ENCODE assay signal across 18 cellular contexts in genomic region chr1:112576240-112576639, GRCh38.
"Had no signal": no experiment of that assay in that cellular context is flagged by ENCODE, and none has a peak within 500 bp of the region (broad histone marks: within the 10 kb centered on the region; RNA-seq: fewer than 3 reads in every experiment).

No MANE protein-coding gene starts in this region.

- H3K4me3 Mint-ChIP-seq: naive thymus-derived CD8-positive, alpha-beta T cell had no signal

- DNase-seq: effector memory CD4-positive, alpha-beta T cell; heart right ventricle; hypothalamus; kidney glomerular epithelial cell; mucosa of descending colon; naive thymus-derived CD8-positive, alpha-beta T cell; ovary; sigmoid colon; stimulated activated CD4-positive, alpha-beta T cell treated with anti-CD3 and anti-CD28 coated beads, Interleukin-12 subunit alpha, Interleukin-12 subunit beta, amount 100 ng/mL, for 4 hours; stimulated activated naive CD4-positive, alpha-beta T cell treated with Interleukin-2 at 50 U/mL for 16 hours; thyroid gland; upper lobe of left lung; uterus had no signal

- H3K36me3 ChIP-seq: ovary, uterus had no signal

- H3K4me1 ChIP-seq: heart right ventricle, right atrium auricular region, suprapubic skin, thyroid gland, upper lobe of left lung, uterus had no signal

- H3K27ac ChIP-seq: heart right ventricle, neutrophil, ovary, right atrium auricular region, sigmoid colon, skin epidermis, suprapubic skin, thyroid gland, upper lobe of left lung, uterus had no signal

- H3K9me3 ChIP-seq: heart right ventricle, mucosa of descending colon, neutrophil, ovary, right atrium auricular region, sigmoid colon, suprapubic skin, thyroid gland, upper lobe of left lung, uterus had no signal

- H3K27ac Mint-ChIP-seq: naive thymus-derived CD8-positive, alpha-beta T cell had no signal

- H3K27me3 ChIP-seq: heart right ventricle, neutrophil, ovary, right atrium auricular region, sigmoid colon, suprapubic skin, thyroid gland, upper lobe of left lung, uterus had no signal

- H3K4me1 Mint-ChIP-seq: naive thymus-derived CD8-positive, alpha-beta T cell had no signal

- H3K4me3 ChIP-seq: heart right ventricle, mucosa of descending colon, ovary, right atrium auricular region, sigmoid colon, skin epidermis, suprapubic skin, thyroid gland, upper lobe of left lung, uterus had no signal

- H3K27me3 Mint-ChIP-seq: naive thymus-derived CD8-positive, alpha-beta T cell had no signal

- ATAC-seq: esophagus mucosa; heart right ventricle; mucosa of descending colon; naive thymus-derived CD8-positive, alpha-beta T cell had no signal
